1 cellular context compared by ENCODE assay signal in genomic region chr20:63746766-63747315, GRCh38.
TF ChIP-seq lines count a peak whose summit lies in the region.

No MANE protein-coding gene starts in this region.

TF ChIP-seq in HepG2, 621 proteins besides CTCF, POLR2A, EP300 and RAD21 (continued from another document):
- TF ChIP-seq HNRNPK (IDR thresholded peaks at IDR 0.05; ENCODE audit: low read depth, low read length, poor library complexity, severe bottlenecking): peak; percentile 37
- TF ChIP-seq, protein P1, sequence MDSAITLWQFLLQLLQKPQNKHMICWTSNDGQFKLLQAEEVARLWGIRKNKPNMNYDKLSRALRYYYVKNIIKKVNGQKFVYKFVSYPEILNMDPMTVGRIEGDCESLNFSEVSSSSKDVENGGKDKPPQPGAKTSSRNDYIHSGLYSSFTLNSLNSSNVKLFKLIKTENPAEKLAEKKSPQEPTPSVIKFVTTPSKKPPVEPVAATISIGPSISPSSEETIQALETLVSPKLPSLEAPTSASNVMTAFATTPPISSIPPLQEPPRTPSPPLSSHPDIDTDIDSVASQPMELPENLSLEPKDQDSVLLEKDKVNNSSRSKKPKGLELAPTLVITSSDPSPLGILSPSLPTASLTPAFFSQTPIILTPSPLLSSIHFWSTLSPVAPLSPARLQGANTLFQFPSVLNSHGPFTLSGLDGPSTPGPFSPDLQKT (CRISPR knock-in tag; IDR thresholded peaks at IDR 0.05; ENCODE audit: borderline replicate concordance): no peak
- TF ChIP-seq RBM39 (IDR thresholded peaks at IDR 0.05; ENCODE audit: low read depth, low read length, poor library complexity, severe bottlenecking): peak; percentile 11
- TF ChIP-seq AGO2 (optimal IDR thresholded peaks at IDR 0.05; ENCODE audit: low read depth, low read length): peak; percentile 70
- TF ChIP-seq ZNF225 (CRISPR knock-in tag; IDR thresholded peaks at IDR 0.05): 0 out of 2 replicates have a peak, but pooled peaks have one; percentile 21
- no peak for TF ChIP-seq ZNF614 (CRISPR knock-in tag; IDR thresholded peaks at IDR 0.05; ENCODE audit: borderline replicate concordance)
- 0 out of 2 replicates have a peak, but pooled peaks have one; percentile 43 for TF ChIP-seq DR1 (CRISPR knock-in tag; IDR thresholded peaks at IDR 0.05)
- no peak for TF ChIP-seq ZNF253 (CRISPR knock-in tag; IDR thresholded peaks at IDR 0.05; ENCODE audit: borderline replicate concordance)
- TF ChIP-seq ZNF337 (CRISPR knock-in tag; IDR thresholded peaks at IDR 0.05; ENCODE audit: borderline replicate concordance, low read depth): no peak
- no peak for TF ChIP-seq NFIC (IDR thresholded peaks at IDR 0.05; ENCODE audit: low read length)
- TF ChIP-seq IKZF4 (CRISPR knock-in tag; IDR thresholded peaks at IDR 0.05; ENCODE audit: borderline replicate concordance, low read depth, not compliant biosample characterization): no peak
- 0 out of 2 replicates have a peak, but pooled peaks have one; percentile 49 for TF ChIP-seq ZFYVE20 (CRISPR knock-in tag; IDR thresholded peaks at IDR 0.05; ENCODE audit: borderline replicate concordance, low read depth)
- TF ChIP-seq ZNF816 (CRISPR knock-in tag; IDR thresholded peaks at IDR 0.05; ENCODE audit: borderline replicate concordance): no peak
- TF ChIP-seq CREB1 (IDR thresholded peaks at IDR 0.05): no peak
- TF ChIP-seq CREB1 (CRISPR knock-in tag; IDR thresholded peaks at IDR 0.05): no peak
- no peak for TF ChIP-seq ZBTB7B (CRISPR knock-in tag; IDR thresholded peaks at IDR 0.05)
- no peak; the same call in 1 of the 2 replicates for TF ChIP-seq MYC (CRISPR knock-in tag; IDR thresholded peaks at IDR 0.05; ENCODE audit: borderline replicate concordance)
- TF ChIP-seq, protein P2, sequence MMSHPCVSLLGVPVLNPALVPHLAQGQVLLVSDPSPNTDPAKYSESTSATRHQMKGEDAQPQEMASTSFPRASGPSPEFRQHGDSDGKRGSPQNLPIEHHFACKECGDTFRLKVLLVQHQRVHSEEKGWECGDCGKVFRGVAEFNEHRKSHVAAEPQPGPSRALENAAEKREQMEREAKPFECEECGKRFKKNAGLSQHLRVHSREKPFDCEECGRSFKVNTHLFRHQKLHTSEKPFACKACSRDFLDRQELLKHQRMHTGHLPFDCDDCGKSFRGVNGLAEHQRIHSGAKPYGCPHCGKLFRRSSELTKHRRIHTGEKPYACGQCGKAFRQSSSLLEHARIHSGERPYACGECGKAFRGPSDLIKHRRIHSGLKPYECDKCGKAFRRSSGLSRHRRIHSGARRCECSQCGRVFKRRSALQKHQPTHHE (CRISPR knock-in tag; IDR thresholded peaks at IDR 0.05; ENCODE audit: borderline replicate concordance): no peak
